Comparison of ENCODE assay signal across 1 cellular context in genomic region chr2:9555338-9556120, GRCh38.
TF ChIP-seq lines count a peak whose summit lies in the region.

Gene ADAM17 (minus strand): TSS chr2:9555830. CDS start chr2:9555605, 225 bp downstream.

TF ChIP-seq in H1, 55 proteins besides CTCF, POLR2A, EP300 and RAD21 (continued from another document):
- TF ChIP-seq CHD7 (IDR thresholded peaks at IDR 0.05; ENCODE audit: insufficient replicate concordance, low read length), result no peak
- peak; percentile 81 to 82; a peak in 1 of 4 replicates for TF ChIP-seq HDAC2 (IDR thresholded peaks at IDR 0.05; ENCODE audit: borderline replicate concordance in 1 of 2, low read depth in 2 of 2, low read length in 2 of 2)
- no peak for TF ChIP-seq BRCA1 (IDR thresholded peaks at IDR 0.05; ENCODE audit: low read depth, low read length)
- TF ChIP-seq RBBP5 (IDR thresholded peaks at IDR 0.05; ENCODE audit: borderline replicate concordance, low read depth, low read length), result peak; percentile 83
- TF ChIP-seq KDM5A (IDR thresholded peaks at IDR 0.05; ENCODE audit: low read length), result no peak
- no peak for TF ChIP-seq RNF2 (IDR thresholded peaks at IDR 0.05; ENCODE audit: borderline replicate concordance, low read depth, low read length, missing control alignments, poor library complexity, severe bottlenecking)
- TF ChIP-seq MAFK (IDR thresholded peaks at IDR 0.05; ENCODE audit: low read depth, low read length), result no peak
- TF ChIP-seq JUN (IDR thresholded peaks at IDR 0.05; ENCODE audit: low read depth, low read length), result no peak
- TF ChIP-seq POU5F1 (IDR thresholded peaks at IDR 0.05; ENCODE audit: low read depth, low read length), result no peak
- TF ChIP-seq ATF3 (IDR thresholded peaks at IDR 0.05; ENCODE audit: insufficient read depth, low read depth, low read length), result no peak
- TF ChIP-seq CHD1 (IDR thresholded peaks at IDR 0.05; ENCODE audit: low read depth, low read length), result no peak
- TF ChIP-seq TAF1 (IDR thresholded peaks at IDR 0.05; ENCODE audit: low read depth, low read length), result peak; percentile 64; the same call in 1 of the 2 replicates
- no peak for TF ChIP-seq CHD2 (IDR thresholded peaks at IDR 0.05; ENCODE audit: low read length)
- TF ChIP-seq RFX5 (IDR thresholded peaks at IDR 0.05; ENCODE audit: borderline replicate concordance, low read depth, low read length), result no peak
- no peak for TF ChIP-seq HDAC6 (IDR thresholded peaks at IDR 0.05; ENCODE audit: low read depth, low read length)
- TF ChIP-seq GTF2F1 (IDR thresholded peaks at IDR 0.05; ENCODE audit: borderline replicate concordance, low read depth, low read length), result no peak
- peak; percentile 69 for TF ChIP-seq BACH1 (IDR thresholded peaks at IDR 0.05; ENCODE audit: low read length)
- TF ChIP-seq TAF7 (optimal IDR thresholded peaks at IDR 0.05; ENCODE audit: borderline replicate concordance, low read depth, low read length), result peak; percentile 82
- peak; percentile 95 for TF ChIP-seq PHF8 (conservative IDR thresholded peaks at IDR 0.05; ENCODE audit: low read depth, low read length)
- no peak for TF ChIP-seq TCF12 (IDR thresholded peaks at IDR 0.05; ENCODE audit: low read depth, low read length)
- no peak for TF ChIP-seq CEBPB (IDR thresholded peaks at IDR 0.05; ENCODE audit: low read depth, low read length)
- TF ChIP-seq YY1 (IDR thresholded peaks at IDR 0.05; ENCODE audit: low read depth, low read length), result no peak
- TF ChIP-seq TBP (IDR thresholded peaks at IDR 0.05; ENCODE audit: low read depth, low read length), result no peak; the same call in 1 of the 2 replicates
- no peak for TF ChIP-seq BCL11A (IDR thresholded peaks at IDR 0.05; ENCODE audit: low read depth in 2 of 2, low read length in 2 of 2)
- TF ChIP-seq FOSL1 (IDR thresholded peaks at IDR 0.05; ENCODE audit: insufficient read depth, low read depth, low read length), result no peak
- TF ChIP-seq JUND (IDR thresholded peaks at IDR 0.05; ENCODE audit: low read length), result no peak
- no peak for TF ChIP-seq SP2 (IDR thresholded peaks at IDR 0.05; ENCODE audit: low read length)
- no peak for TF ChIP-seq USF2 (IDR thresholded peaks at IDR 0.05; ENCODE audit: low read length)
- TF ChIP-seq SIX5 (IDR thresholded peaks at IDR 0.05; ENCODE audit: low read depth, low read length), result no peak
- TF ChIP-seq SIRT6 (IDR thresholded peaks at IDR 0.05; ENCODE audit: low read length), result no peak
- peak; percentile 88 for TF ChIP-seq MAX (IDR thresholded peaks at IDR 0.05)
- 0 out of 2 replicates have a peak, but pooled peaks have one; percentile 67 for TF ChIP-seq RXRA (IDR thresholded peaks at IDR 0.05; ENCODE audit: insufficient read depth, low read depth, low read length)
- TF ChIP-seq POLR2AphosphoS5 (IDR thresholded peaks at IDR 0.05; ENCODE audit: low read depth, low read length), result peak; percentile 89
- TF ChIP-seq CTBP2 (IDR thresholded peaks at IDR 0.05; ENCODE audit: borderline replicate concordance, insufficient read depth, insufficient read length, low read length), result no peak
- TF ChIP-seq NRF1 (IDR thresholded peaks at IDR 0.05; ENCODE audit: low read depth, low read length), result no peak
- no peak for TF ChIP-seq SP1 (IDR thresholded peaks at IDR 0.05; ENCODE audit: low read depth, low read length)
- no peak for TF ChIP-seq ATF2 (IDR thresholded peaks at IDR 0.05; ENCODE audit: low read length)
- no peak for TF ChIP-seq ZNF274 (IDR thresholded peaks at IDR 0.05; ENCODE audit: borderline replicate concordance, extremely low read depth, low read length)
- TF ChIP-seq SIN3A (conservative IDR thresholded peaks at IDR 0.05 in 1 of 2, IDR thresholded peaks at IDR 0.05 in 1 of 2; ENCODE audit: low read depth in 1 of 2, low read length in 2 of 2), result peak in 1 of 2 experiments; percentile 64; a peak in 2 of 4 replicates
- peak; percentile 93 for TF ChIP-seq GABPA (IDR thresholded peaks at IDR 0.05; ENCODE audit: borderline replicate concordance, insufficient read depth, low read length)
- TF ChIP-seq SRF (IDR thresholded peaks at IDR 0.05; ENCODE audit: low read depth, low read length), result no peak
- TF ChIP-seq ASH2L (IDR thresholded peaks at IDR 0.05; ENCODE audit: low read length), result peak; percentile 32
- TF ChIP-seq KDM1A (IDR thresholded peaks at IDR 0.05; ENCODE audit: borderline replicate concordance, low read length), result no peak
- no peak for TF ChIP-seq EZH2 (IDR thresholded peaks at IDR 0.05; ENCODE audit: low read depth, low read length, severe bottlenecking)
- no peak for TF ChIP-seq TEAD4 (IDR thresholded peaks at IDR 0.05; ENCODE audit: low read depth, low read length)
- peak; percentile 67; the same call in 1 of the 2 replicates for TF ChIP-seq EGR1 (IDR thresholded peaks at IDR 0.05; ENCODE audit: borderline replicate concordance, low read depth, low read length)
- peak; percentile 91 for TF ChIP-seq E2F6 (IDR thresholded peaks at IDR 0.05)
- TF ChIP-seq NANOG (IDR thresholded peaks at IDR 0.05; ENCODE audit: insufficient read depth, low read depth, low read length, poor library complexity, severe bottlenecking), result no peak
- no peak for TF ChIP-seq CBX8 (IDR thresholded peaks at IDR 0.05; ENCODE audit: borderline replicate concordance, low read depth, low read length)
- TF ChIP-seq SUZ12 (IDR thresholded peaks at IDR 0.05; ENCODE audit: low read length), result no peak
TF ChIP-seq in H1: peak in this region for 17.
